Comparison of ENCODE assay signal across 1 cellular context in the genomic region with DNA sequence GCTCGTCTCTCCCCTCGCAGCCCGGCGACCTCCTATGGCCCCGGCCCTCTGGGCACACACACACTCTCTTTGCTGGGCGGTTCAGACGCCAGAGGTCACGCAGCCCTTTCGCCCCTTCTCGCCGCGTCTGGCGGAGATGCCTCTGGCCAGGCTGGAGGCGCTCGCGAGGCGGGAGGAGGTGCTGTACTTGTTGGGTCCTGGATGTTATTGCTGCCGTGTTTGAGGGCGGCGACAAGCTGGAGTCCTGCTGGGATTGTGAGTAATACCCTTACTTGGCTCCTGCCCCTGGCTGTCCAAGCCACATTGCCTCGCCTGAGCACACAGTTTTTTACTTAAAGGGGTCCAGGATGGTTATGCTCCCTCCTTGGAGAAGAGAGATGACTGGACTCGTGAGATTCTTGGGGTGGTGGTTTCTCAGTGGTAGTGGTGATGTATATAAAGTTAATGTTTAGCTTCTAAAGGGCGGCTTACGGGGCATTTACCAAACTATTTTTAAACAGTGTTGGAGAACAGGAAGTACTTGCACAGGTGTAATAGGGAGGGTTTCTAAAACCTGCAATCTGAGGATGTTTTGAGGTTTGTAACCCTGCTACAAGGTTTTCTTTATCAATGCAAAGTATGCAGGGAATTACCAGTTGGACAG.
TF ChIP-seq lines count a peak whose summit lies in the region.

No MANE protein-coding gene starts in this region.

TF ChIP-seq in K562, 482 proteins besides CTCF, POLR2A, EP300 and RAD21 (continued from another document and continues in another):
- TF ChIP-seq, protein P1, sequence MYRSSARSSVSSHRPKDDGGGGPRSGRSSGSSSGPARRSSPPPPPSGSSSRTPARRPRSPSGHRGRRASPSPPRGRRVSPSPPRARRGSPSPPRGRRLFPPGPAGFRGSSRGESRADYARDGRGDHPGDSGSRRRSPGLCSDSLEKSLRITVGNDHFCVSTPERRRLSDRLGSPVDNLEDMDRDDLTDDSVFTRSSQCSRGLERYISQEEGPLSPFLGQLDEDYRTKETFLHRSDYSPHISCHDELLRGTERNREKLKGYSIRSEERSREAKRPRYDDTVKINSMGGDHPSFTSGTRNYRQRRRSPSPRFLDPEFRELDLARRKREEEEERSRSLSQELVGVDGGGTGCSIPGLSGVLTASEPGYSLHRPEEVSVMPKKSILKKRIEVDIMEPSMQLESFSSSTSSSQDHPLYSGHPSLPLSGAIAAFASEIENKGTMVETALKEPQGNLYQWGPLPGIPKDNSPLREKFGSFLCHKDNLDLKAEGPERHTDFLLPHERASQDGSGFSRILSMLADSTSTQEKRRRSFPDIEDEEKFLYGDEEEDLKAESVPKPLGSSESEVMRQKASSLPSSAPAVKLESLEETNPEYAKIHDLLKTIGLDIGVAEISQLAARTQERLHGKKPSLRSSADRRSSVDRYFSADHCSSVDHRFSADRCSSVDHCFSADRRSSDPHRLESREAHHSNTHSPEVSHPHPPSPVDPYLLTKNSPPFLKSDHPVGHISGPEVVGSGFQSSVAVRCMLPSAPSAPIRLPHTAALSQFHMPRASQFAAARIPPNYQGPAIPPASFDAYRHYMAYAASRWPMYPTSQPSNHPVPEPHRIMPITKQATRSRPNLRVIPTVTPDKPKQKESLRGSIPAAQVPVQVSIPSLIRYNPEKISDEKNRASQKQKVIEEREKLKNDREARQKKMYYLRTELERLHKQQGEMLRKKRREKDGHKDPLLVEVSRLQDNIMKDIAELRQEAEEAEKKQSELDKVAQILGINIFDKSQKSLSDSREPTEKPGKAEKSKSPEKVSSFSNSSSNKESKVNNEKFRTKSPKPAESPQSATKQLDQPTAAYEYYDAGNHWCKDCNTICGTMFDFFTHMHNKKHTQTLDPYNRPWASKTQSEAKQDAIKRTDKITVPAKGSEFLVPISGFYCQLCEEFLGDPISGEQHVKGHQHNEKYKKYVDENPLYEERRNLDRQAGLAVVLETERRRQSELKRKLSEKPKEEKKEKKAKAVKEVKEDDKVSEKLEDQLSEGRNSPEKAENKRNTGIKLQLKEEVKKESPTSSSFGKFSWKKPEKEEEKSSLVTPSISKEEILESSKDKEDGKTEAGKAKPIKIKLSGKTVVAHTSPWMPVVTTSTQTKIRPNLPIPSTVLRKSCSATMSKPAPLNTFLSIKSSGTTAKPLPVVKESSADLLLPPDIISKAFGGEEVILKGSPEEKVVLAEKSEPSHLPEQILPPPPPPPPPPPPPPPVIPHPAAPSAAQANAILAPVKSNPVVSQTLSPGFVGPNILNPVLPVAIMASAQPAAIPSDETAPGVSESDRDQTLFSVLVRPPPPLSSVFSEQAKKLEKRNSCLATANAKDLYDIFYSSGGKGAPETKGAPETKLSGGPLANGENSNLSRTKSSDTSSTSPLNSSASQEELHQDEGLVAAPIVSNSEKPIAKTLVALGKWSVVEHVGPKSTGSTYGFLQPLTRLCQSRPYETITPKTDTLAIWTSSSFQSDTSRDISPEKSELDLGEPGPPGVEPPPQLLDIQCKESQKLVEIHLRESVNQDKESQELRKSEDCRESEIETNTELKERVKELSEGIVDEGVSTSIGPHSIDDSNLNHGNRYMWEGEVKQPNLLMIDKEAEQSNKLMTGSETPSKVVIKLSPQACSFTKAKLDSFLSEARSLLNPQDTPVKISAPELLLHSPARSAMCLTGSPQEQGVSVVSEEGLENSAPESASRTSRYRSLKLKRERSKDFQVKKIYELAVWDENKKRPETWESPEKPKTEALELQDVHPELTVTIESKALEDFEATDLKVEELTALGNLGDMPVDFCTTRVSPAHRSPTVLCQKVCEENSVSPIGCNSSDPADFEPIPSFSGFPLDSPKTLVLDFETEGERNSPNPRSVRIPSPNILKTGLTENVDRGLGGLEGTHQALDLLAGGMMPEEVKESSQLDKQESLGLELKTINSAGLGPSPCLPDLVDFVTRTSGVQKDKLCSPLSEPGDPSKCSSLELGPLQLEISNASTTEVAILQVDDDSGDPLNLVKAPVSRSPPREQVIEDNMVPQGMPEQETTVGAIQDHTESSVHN (IDR thresholded peaks at IDR 0.05; ENCODE audit: borderline replicate concordance in 1 of 2, low read depth in 1 of 2), result no peak
- TF ChIP-seq ZNF740 (CRISPR knock-in tag; IDR thresholded peaks at IDR 0.05) (no peak), ZNF740 (tag; IDR thresholded peaks at IDR 0.05) (no peak), XRCC4 (IDR thresholded peaks at IDR 0.05; ENCODE audit: extremely low read depth, insufficient read depth, insufficient read length) (no peak), ZNF764 (CRISPR knock-in tag; IDR thresholded peaks at IDR 0.05; ENCODE audit: low read depth) (no peak), HNRNPUL1 (IDR thresholded peaks at IDR 0.05; ENCODE audit: low read length) (no peak), ZC3H8 (IDR thresholded peaks at IDR 0.05) (no peak), CC2D1A (IDR thresholded peaks at IDR 0.05) (no peak), SRSF9 (IDR thresholded peaks at IDR 0.05; ENCODE audit: borderline replicate concordance, low read depth, low read length) (no peak), SP2 (IDR thresholded peaks at IDR 0.05; ENCODE audit: extremely low read depth, low read depth, low read length, poor library complexity, severe bottlenecking) (no peak), GTF2B (IDR thresholded peaks at IDR 0.05; ENCODE audit: extremely low read depth, insufficient read length) (no peak), ESRRB (CRISPR knock-in tag; IDR thresholded peaks at IDR 0.05; ENCODE audit: borderline replicate concordance) (no peak), JUND (IDR thresholded peaks at IDR 0.05; ENCODE audit: borderline replicate concordance, low read depth, low read length) (no peak; the same call in 1 of the 2 replicates), JUND (tag; IDR thresholded peaks at IDR 0.05; ENCODE audit: borderline replicate concordance, low read depth, low read length) (no peak; the same call in 1 of the 3 replicates), ZBTB49 (CRISPR knock-in tag; IDR thresholded peaks at IDR 0.05; ENCODE audit: borderline replicate concordance) (no peak), TCFL5 (CRISPR knock-in tag; conservative IDR thresholded peaks at IDR 0.05) (no peak), RCOR1 (IDR thresholded peaks at IDR 0.05; ENCODE audit: borderline replicate concordance in 1 of 2, low read depth in 2 of 2, low read length in 2 of 2) (peak in 1 of 2 experiments; percentile 77; a peak in 2 of 4 replicates), NBN (IDR thresholded peaks at IDR 0.05; ENCODE audit: low read depth) (0 out of 2 replicates have a peak, but pooled peaks have one; percentile 31), RFX1 (IDR thresholded peaks at IDR 0.05) (no peak), NONO (IDR thresholded peaks at IDR 0.05; ENCODE audit: low read depth in 2 of 2, low read length in 1 of 2) (no peak), SMAD2 (IDR thresholded peaks at IDR 0.05; ENCODE audit: low read depth, low read length) (no peak), CXXC5 (CRISPR knock-in tag; IDR thresholded peaks at IDR 0.05) (peak; percentile 13), ZNF124 (CRISPR knock-in tag; IDR thresholded peaks at IDR 0.05) (no peak), THRAP3 (IDR thresholded peaks at IDR 0.05; ENCODE audit: borderline replicate concordance) (no peak), HEY1 (CRISPR knock-in tag; IDR thresholded peaks at IDR 0.05; ENCODE audit: borderline replicate concordance) (no peak), PHF8 (IDR thresholded peaks at IDR 0.05; ENCODE audit: borderline replicate concordance, low read length) (0 out of 2 replicates have a peak, but pooled peaks have one; percentile 24), TEAD4 (IDR thresholded peaks at IDR 0.05; ENCODE audit: low read length) (no peak), TEAD4 (CRISPR knock-in tag; IDR thresholded peaks at IDR 0.05; ENCODE audit: borderline replicate concordance) (no peak), RERE (CRISPR knock-in tag; IDR thresholded peaks at IDR 0.05; ENCODE audit: borderline replicate concordance) (no peak), ZFX (CRISPR knock-in tag; IDR thresholded peaks at IDR 0.05) (peak; percentile 81; the same call in 1 of the 2 replicates), TEAD1 (CRISPR knock-in tag; IDR thresholded peaks at IDR 0.05) (no peak), KLF10 (CRISPR knock-in tag; IDR thresholded peaks at IDR 0.05) (no peak), ASH1L (IDR thresholded peaks at IDR 0.05; ENCODE audit: borderline replicate concordance, low read depth, partially characterized antibody) (no peak), KDM5B (IDR thresholded peaks at IDR 0.05; ENCODE audit: insufficient replicate concordance, low read depth, low read length) (peak; percentile 17), ZBED1 (IDR thresholded peaks at IDR 0.05) (no peak), HNRNPH1 (optimal IDR thresholded peaks at IDR 0.05; ENCODE audit: low read depth, low read length) (no peak), DNMT1 (IDR thresholded peaks at IDR 0.05) (no peak), SRSF7 (optimal IDR thresholded peaks at IDR 0.05; ENCODE audit: low read depth, low read length) (no peak), SMC3 (conservative IDR thresholded peaks at IDR 0.05; ENCODE audit: insufficient read depth, low read depth, low read length) (no peak), CBX5 (IDR thresholded peaks at IDR 0.05; ENCODE audit: borderline replicate concordance, low read depth) (no peak)
- TF ChIP-seq, protein P2, sequence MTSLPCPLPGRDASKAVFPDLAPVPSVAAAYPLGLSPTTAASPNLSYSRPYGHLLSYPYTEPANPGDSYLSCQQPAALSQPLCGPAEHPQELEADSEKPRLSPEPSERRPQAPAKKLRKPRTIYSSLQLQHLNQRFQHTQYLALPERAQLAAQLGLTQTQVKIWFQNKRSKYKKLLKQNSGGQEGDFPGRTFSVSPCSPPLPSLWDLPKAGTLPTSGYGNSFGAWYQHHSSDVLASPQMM (CRISPR knock-in tag; IDR thresholded peaks at IDR 0.05), result no peak
- TF ChIP-seq, protein P3, sequence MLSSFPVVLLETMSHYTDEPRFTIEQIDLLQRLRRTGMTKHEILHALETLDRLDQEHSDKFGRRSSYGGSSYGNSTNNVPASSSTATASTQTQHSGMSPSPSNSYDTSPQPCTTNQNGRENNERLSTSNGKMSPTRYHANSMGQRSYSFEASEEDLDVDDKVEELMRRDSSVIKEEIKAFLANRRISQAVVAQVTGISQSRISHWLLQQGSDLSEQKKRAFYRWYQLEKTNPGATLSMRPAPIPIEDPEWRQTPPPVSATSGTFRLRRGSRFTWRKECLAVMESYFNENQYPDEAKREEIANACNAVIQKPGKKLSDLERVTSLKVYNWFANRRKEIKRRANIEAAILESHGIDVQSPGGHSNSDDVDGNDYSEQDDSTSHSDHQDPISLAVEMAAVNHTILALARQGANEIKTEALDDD (IDR thresholded peaks at IDR 0.05), result 0 out of 2 replicates have a peak, but pooled peaks have one; percentile 11
